In the genomic region with DNA sequence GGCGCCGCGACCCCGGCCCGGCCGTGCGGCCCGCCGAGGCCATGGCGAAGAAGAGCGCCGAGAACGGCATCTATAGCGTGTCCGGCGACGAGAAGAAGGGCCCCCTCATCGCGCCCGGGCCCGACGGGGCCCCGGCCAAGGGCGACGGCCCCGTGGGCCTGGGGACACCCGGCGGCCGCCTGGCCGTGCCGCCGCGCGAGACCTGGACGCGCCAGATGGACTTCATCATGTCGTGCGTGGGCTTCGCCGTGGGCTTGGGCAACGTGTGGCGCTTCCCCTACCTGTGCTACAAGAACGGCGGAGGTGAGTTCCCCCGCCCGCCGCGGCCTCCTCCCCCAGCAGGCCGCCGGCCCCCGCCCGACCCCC, we compare ENCODE assay signal across 10 cellular contexts. TPM values are rescaled to one million over a fixed set of nuclear protein-coding genes. Genes with fewer than 3 reads are reported as not detected.
DNase-seq lines count a peak whose midpoint lies in the region; ATAC-seq and TF ChIP-seq lines count a peak whose summit lies in the region.
"Had no signal": no experiment of that assay in that cellular context is flagged by ENCODE, and none has a peak within 500 bp of the region (broad histone marks: within the 10 kb centered on the region; RNA-seq: fewer than 3 reads in every experiment).

No MANE protein-coding gene starts in this region.

- no peak for TF ChIP-seq CTCF in astrocyte of the spinal cord (IDR thresholded peaks at IDR 0.05; ENCODE audit: low read depth, low read length)

- DNase-seq in astrocyte of the spinal cord (ENCODE audit: low read depth, low spot score) (no peak), HuH-7 (ENCODE audit: low spot score) (no peak)
- no peak for DNase-seq in natural killer cell treated with Interleukin-12 subunit alpha and Interleukin-12 subunit beta and Interleukin-15 and Interleukin-18, amount 100 ng/mL, for 72 hours (ENCODE audit: low spot score)
- DNase-seq: activated effector memory CD4-positive, alpha-beta T cell treated with anti-CD3 and anti-CD28 coated beads, Interleukin-2, amount 50 U/mL, for 16 hours; DND-41; NCI-H226 had no signal

- peaks cover 3 to 40% (median 20%) of the 10 kb centered on the region in 11 experiments; a peak in 20 of 22 replicates for H3K27me3 ChIP-seq in BLaER1 treated with 17β-estradiol and CSF1 and Interleukin-3, amounts not matched to agents 10 nM and 100 nM
- no peaks in the 10 kb centered on the region for H3K27me3 ChIP-seq in neuron (ENCODE audit: insufficient read depth, low read length)

- H3K4me1 ChIP-seq in BLaER1 treated with 17β-estradiol and CSF1 and Interleukin-3, amounts not matched to agents 10 nM and 100 nM = peaks cover 0 to 20% (median 11%) of the 10 kb centered on the region in 10 experiments; a peak in 12 of 20 replicates
- H3K4me1 ChIP-seq in neuron (ENCODE audit: insufficient read depth, low read length) = peaks cover 47% of the 10 kb centered on the region

- ATAC-seq in natural killer cell treated with Interleukin-12 subunit alpha and Interleukin-12 subunit beta and Interleukin-15 and Interleukin-18, amount 100 ng/mL, for 72 hours = no peak
- ATAC-seq in GM18502 (IDR thresholded peaks at IDR 0.05; ENCODE audit: poor library complexity, unreplicated experiment) = no peak

- no peak overlapping the region for H2AFZ ChIP-seq in neuron (ENCODE audit: low read depth, low read length)

- peak overlapping the region; percentile 19 to 70 (median 64); a peak in 17 of 22 replicates for H3K4me2 ChIP-seq in BLaER1 treated with 17β-estradiol and CSF1 and Interleukin-3, amounts not matched to agents 10 nM and 100 nM

- in situ Hi-C loops in astrocyte of the spinal cord (cut with HindIII; ENCODE audit: low sequenced_read_pairs) = no loop called here

- H3K4me1 Mint-ChIP-seq in natural killer cell treated with Interleukin-12 subunit alpha and Interleukin-12 subunit beta and Interleukin-15 and Interleukin-18, amount 100 ng/mL, for 72 hours (ENCODE audit: low read depth in 2 of 2) = no peaks in the 10 kb centered on the region

- peaks cover 0 to 5% of the 10 kb centered on the region in 2 donors for H3K27me3 Mint-ChIP-seq in natural killer cell treated with Interleukin-12 subunit alpha and Interleukin-12 subunit beta and Interleukin-15 and Interleukin-18, amount 100 ng/mL, for 72 hours

- no peaks in the 10 kb centered on the region for H3K36me3 Mint-ChIP-seq in natural killer cell treated with Interleukin-12 subunit alpha and Interleukin-12 subunit beta and Interleukin-15 and Interleukin-18, amount 100 ng/mL, for 72 hours

- no peaks in the 10 kb centered on the region for H3K9me3 Mint-ChIP-seq in natural killer cell treated with Interleukin-12 subunit alpha and Interleukin-12 subunit beta and Interleukin-15 and Interleukin-18, amount 100 ng/mL, for 72 hours

- H3K27ac Mint-ChIP-seq in natural killer cell treated with Interleukin-12 subunit alpha and Interleukin-12 subunit beta and Interleukin-15 and Interleukin-18, amount 100 ng/mL, for 72 hours = no peak overlapping the region

- H3K9ac ChIP-seq in BLaER1 treated with 17β-estradiol and CSF1 and Interleukin-3, amounts not matched to agents 10 nM and 100 nM = peak overlapping the region in 1 of 11 experiments; percentile 61; a peak in 3 of 22 replicates

- H3K36me3 ChIP-seq in BLaER1 treated with 17β-estradiol and CSF1 and Interleukin-3, amounts not matched to agents 10 nM and 100 nM = no peaks in the 10 kb centered on the region; a peak in 1 of 22 replicates
- H3K36me3 ChIP-seq in neuron (ENCODE audit: insufficient read depth, low read length) = peaks cover 17% of the 10 kb centered on the region

- H3K27ac ChIP-seq in BLaER1 treated with 17β-estradiol and CSF1 and Interleukin-3, amounts not matched to agents 10 nM and 100 nM = no peak overlapping the region
- H3K27ac ChIP-seq: HL-60 had no signal

- H3K4me3 ChIP-seq in BLaER1 treated with 17β-estradiol and CSF1 and Interleukin-3, amounts not matched to agents 10 nM and 100 nM = peak overlapping the region in 8 of 10 experiments; percentile 36 to 58 (median 43); a peak in 13 of 20 replicates
- H3K4me3 ChIP-seq in astrocyte of the spinal cord (ENCODE audit: low read depth, low read length) = peak overlapping the region; percentile 30
- H3K4me3 ChIP-seq in neuron (ENCODE audit: low read length) = peak overlapping the region; percentile 69

- peaks cover 0 to 40% (median 21%) of the 10 kb centered on the region in 11 experiments; a peak in 17 of 22 replicates for H4K20me1 ChIP-seq in BLaER1 treated with 17β-estradiol and CSF1 and Interleukin-3, amounts not matched to agents 10 nM and 100 nM

- no peak overlapping the region for H3K4me3 Mint-ChIP-seq in natural killer cell treated with Interleukin-12 subunit alpha and Interleukin-12 subunit beta and Interleukin-15 and Interleukin-18, amount 100 ng/mL, for 72 hours

- peaks cover 9 to 46% (median 32%) of the 10 kb centered on the region in 11 experiments for H3K9me3 ChIP-seq in BLaER1 treated with 17β-estradiol and CSF1 and Interleukin-3, amounts not matched to agents 10 nM and 100 nM (replicated peaks in 1 of 11)
- no peaks in the 10 kb centered on the region for H3K9me3 ChIP-seq in neuron (ENCODE audit: low read length)

RNA-seq across cellular contexts. Expression of a gene that starts 0.8 kb away (rescaled TPM):
- 1 to 10 TPM; 2.3 to 4.1 TPM for total RNA-seq in natural killer cell treated with Interleukin-12 subunit alpha and Interleukin-12 subunit beta and Interleukin-15 and Interleukin-18, amount 100 ng/mL, for 72 hours

RNA-seq across cellular contexts. Expression of a gene that starts 14.9 kb away (rescaled TPM):
- total RNA-seq in natural killer cell treated with Interleukin-12 subunit alpha and Interleukin-12 subunit beta and Interleukin-15 and Interleukin-18, amount 100 ng/mL, for 72 hours = not detected

RNA-seq across cellular contexts. Expression of a gene that starts 35.7 kb away (rescaled TPM):
- total RNA-seq in natural killer cell treated with Interleukin-12 subunit alpha and Interleukin-12 subunit beta and Interleukin-15 and Interleukin-18, amount 100 ng/mL, for 72 hours = 100 to 1,000 TPM; 156 to 159 TPM

RNA-seq across cellular contexts. Expression of a gene that starts 36.1 kb away (rescaled TPM):
- 10 to 100 TPM in 1 of 2 donors, 1 to 10 TPM in 1; 7.4 to 12.2 TPM for total RNA-seq in natural killer cell treated with Interleukin-12 subunit alpha and Interleukin-12 subunit beta and Interleukin-15 and Interleukin-18, amount 100 ng/mL, for 72 hours

RNA-seq across cellular contexts. Expression of a gene that starts 41.5 kb away (rescaled TPM):
- not detected for total RNA-seq in natural killer cell treated with Interleukin-12 subunit alpha and Interleukin-12 subunit beta and Interleukin-15 and Interleukin-18, amount 100 ng/mL, for 72 hours
